Comparison of ENCODE assay signal across 1 cellular context in the genomic region with DNA sequence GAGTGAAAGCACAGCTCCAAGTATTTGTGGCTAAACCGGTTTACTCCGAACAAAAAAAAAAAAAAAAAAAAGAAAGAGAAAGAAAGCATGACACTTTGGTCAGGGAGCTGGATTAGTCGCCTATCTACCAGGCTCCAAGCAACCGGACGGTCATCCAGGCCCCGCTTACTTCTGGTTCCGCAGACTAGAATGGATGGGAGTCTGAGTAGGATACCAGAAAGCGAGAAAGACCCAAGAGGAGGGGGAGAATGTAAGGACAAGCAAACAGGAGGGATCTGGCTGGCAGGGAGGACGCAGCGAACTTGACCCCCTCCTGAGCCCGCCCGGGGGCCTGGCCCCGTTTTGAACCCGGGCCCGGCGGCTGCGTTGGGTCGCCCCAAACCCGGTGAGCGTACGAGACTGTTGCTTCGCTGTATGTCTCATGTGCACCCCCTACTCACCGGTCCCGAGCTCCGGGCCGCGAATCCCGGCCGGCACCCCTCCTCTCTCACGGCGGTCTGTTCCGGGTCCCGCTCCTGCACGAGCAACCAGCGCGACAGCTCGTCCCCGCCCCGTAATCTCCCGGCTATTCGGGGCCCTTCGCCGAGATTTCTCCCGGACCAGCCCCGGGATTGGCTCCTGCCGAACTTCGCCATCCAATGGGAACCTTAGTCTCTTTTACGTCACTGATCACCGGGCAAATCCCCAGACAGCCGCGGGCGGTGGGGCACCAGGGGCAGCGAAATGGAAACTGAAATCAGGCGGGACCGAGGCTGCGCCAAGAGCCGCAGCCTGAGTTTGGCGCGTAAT.
TF ChIP-seq lines count a peak whose summit lies in the region.

Gene TRIM26 (minus strand): TSS at position 542 of the 789 bp plus-strand sequence. CDS start 14,303 bp downstream, outside the sequence.

TF ChIP-seq in HepG2, 621 proteins besides CTCF, POLR2A, EP300 and RAD21 (continued from another document and continues in another):
- TF ChIP-seq, protein P1, sequence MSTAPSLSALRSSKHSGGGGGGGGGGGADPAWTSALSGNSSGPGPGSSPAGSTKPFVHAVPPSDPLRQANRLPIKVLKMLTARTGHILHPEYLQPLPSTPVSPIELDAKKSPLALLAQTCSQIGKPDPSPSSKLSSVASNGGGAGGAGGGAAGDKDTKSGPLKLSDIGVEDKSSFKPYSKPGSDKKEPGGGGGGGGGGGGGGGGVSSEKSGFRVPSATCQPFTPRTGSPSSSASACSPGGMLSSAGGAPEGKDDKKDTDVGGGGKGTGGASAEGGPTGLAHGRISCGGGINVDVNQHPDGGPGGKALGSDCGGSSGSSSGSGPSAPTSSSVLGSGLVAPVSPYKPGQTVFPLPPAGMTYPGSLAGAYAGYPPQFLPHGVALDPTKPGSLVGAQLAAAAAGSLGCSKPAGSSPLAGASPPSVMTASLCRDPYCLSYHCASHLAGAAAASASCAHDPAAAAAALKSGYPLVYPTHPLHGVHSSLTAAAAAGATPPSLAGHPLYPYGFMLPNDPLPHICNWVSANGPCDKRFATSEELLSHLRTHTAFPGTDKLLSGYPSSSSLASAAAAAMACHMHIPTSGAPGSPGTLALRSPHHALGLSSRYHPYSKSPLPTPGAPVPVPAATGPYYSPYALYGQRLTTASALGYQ (CRISPR knock-in tag; IDR thresholded peaks at IDR 0.05): peak; percentile 62
- peak; percentile 85 for TF ChIP-seq TAF15 (IDR thresholded peaks at IDR 0.05; ENCODE audit: low read depth, low read length, poor library complexity, severe bottlenecking)
- TF ChIP-seq ZNF749 (CRISPR knock-in tag; IDR thresholded peaks at IDR 0.05; ENCODE audit: borderline replicate concordance): 0 out of 2 replicates have a peak, but pooled peaks have one; percentile 53
- TF ChIP-seq ZNF841 (CRISPR knock-in tag; IDR thresholded peaks at IDR 0.05; ENCODE audit: borderline replicate concordance): no peak
- TF ChIP-seq, protein P2, sequence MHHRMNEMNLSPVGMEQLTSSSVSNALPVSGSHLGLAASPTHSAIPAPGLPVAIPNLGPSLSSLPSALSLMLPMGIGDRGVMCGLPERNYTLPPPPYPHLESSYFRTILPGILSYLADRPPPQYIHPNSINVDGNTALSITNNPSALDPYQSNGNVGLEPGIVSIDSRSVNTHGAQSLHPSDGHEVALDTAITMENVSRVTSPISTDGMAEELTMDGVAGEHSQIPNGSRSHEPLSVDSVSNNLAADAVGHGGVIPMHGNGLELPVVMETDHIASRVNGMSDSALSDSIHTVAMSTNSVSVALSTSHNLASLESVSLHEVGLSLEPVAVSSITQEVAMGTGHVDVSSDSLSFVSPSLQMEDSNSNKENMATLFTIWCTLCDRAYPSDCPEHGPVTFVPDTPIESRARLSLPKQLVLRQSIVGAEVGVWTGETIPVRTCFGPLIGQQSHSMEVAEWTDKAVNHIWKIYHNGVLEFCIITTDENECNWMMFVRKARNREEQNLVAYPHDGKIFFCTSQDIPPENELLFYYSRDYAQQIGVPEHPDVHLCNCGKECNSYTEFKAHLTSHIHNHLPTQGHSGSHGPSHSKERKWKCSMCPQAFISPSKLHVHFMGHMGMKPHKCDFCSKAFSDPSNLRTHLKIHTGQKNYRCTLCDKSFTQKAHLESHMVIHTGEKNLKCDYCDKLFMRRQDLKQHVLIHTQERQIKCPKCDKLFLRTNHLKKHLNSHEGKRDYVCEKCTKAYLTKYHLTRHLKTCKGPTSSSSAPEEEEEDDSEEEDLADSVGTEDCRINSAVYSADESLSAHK (CRISPR knock-in tag; IDR thresholded peaks at IDR 0.05; ENCODE audit: borderline replicate concordance): no peak
- TF ChIP-seq IKZF4 (CRISPR knock-in tag; IDR thresholded peaks at IDR 0.05; ENCODE audit: borderline replicate concordance, low read depth, not compliant biosample characterization): no peak
- no peak for TF ChIP-seq ZNF788 (CRISPR knock-in tag; IDR thresholded peaks at IDR 0.05; ENCODE audit: borderline replicate concordance)
- peak; percentile 44 for TF ChIP-seq ZMAT3 (CRISPR knock-in tag; conservative IDR thresholded peaks at IDR 0.05)
- TF ChIP-seq ZNF605 (CRISPR knock-in tag; IDR thresholded peaks at IDR 0.05): peak; percentile 85; the same call in 1 of the 2 replicates
- no peak for TF ChIP-seq MTF2 (CRISPR knock-in tag; IDR thresholded peaks at IDR 0.05; ENCODE audit: borderline replicate concordance)
- no peak for TF ChIP-seq ZNF143 (CRISPR knock-in tag; IDR thresholded peaks at IDR 0.05)
- TF ChIP-seq, protein P3, sequence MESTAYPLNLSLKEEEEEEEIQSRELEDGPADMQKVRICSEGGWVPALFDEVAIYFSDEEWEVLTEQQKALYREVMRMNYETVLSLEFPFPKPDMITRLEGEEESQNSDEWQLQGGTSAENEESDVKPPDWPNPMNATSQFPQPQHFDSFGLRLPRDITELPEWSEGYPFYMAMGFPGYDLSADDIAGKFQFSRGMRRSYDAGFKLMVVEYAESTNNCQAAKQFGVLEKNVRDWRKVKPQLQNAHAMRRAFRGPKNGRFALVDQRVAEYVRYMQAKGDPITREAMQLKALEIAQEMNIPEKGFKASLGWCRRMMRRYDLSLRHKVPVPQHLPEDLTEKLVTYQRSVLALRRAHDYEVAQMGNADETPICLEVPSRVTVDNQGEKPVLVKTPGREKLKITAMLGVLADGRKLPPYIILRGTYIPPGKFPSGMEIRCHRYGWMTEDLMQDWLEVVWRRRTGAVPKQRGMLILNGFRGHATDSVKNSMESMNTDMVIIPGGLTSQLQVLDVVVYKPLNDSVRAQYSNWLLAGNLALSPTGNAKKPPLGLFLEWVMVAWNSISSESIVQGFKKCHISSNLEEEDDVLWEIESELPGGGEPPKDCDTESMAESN (CRISPR knock-in tag; conservative IDR thresholded peaks at IDR 0.05): 0 out of 2 replicates have a peak, but pooled peaks have one; percentile 69
- 0 out of 2 replicates have a peak, but pooled peaks have one; percentile 40 for TF ChIP-seq MED13 (CRISPR knock-in tag; IDR thresholded peaks at IDR 0.05)
- no peak for TF ChIP-seq NFIB (CRISPR knock-in tag; IDR thresholded peaks at IDR 0.05; ENCODE audit: borderline replicate concordance)
- TF ChIP-seq ZNF431 (CRISPR knock-in tag; IDR thresholded peaks at IDR 0.05; ENCODE audit: borderline replicate concordance, low read depth): no peak
- no peak for TF ChIP-seq CENPX (CRISPR knock-in tag; IDR thresholded peaks at IDR 0.05)
- TF ChIP-seq ZBTB1 (CRISPR knock-in tag; IDR thresholded peaks at IDR 0.05; ENCODE audit: borderline replicate concordance): 0 out of 2 replicates have a peak, but pooled peaks have one; percentile 68
- peak; percentile 65 for TF ChIP-seq SKI (IDR thresholded peaks at IDR 0.05; ENCODE audit: partially characterized antibody)
- TF ChIP-seq ZGPAT (CRISPR knock-in tag; IDR thresholded peaks at IDR 0.05): no peak; the same call in none of the 2 replicates
- TF ChIP-seq PHB2 (IDR thresholded peaks at IDR 0.05; ENCODE audit: partially characterized antibody): no peak
- TF ChIP-seq, protein P4, sequence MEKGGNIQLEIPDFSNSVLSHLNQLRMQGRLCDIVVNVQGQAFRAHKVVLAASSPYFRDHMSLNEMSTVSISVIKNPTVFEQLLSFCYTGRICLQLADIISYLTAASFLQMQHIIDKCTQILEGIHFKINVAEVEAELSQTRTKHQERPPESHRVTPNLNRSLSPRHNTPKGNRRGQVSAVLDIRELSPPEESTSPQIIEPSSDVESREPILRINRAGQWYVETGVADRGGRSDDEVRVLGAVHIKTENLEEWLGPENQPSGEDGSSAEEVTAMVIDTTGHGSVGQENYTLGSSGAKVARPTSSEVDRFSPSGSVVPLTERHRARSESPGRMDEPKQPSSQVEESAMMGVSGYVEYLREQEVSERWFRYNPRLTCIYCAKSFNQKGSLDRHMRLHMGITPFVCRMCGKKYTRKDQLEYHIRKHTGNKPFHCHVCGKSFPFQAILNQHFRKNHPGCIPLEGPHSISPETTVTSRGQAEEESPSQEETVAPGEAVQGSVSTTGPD (CRISPR knock-in tag; IDR thresholded peaks at IDR 0.05): no peak; the same call in 1 of the 2 replicates
- TF ChIP-seq ZNF776 (CRISPR knock-in tag; IDR thresholded peaks at IDR 0.05): peak; percentile 78; the same call in 1 of the 2 replicates
- peak; percentile 88; the same call in 1 of the 2 replicates for TF ChIP-seq TP53 (CRISPR knock-in tag; conservative IDR thresholded peaks at IDR 0.05)
- no peak for TF ChIP-seq FOXP1 (IDR thresholded peaks at IDR 0.05)
- no peak for TF ChIP-seq FOXP1 (CRISPR knock-in tag; IDR thresholded peaks at IDR 0.05)
- TF ChIP-seq TRAFD1 (CRISPR knock-in tag; IDR thresholded peaks at IDR 0.05; ENCODE audit: borderline replicate concordance): no peak
- TF ChIP-seq NFATC3 (CRISPR knock-in tag; IDR thresholded peaks at IDR 0.05): no peak
- 0 out of 2 replicates have a peak, but pooled peaks have one; percentile 13 for TF ChIP-seq GTF2F1 (IDR thresholded peaks at IDR 0.05; ENCODE audit: low read length)
- no peak; the same call in 1 of the 2 replicates for TF ChIP-seq ZNF569 (CRISPR knock-in tag; IDR thresholded peaks at IDR 0.05; ENCODE audit: borderline replicate concordance)
- TF ChIP-seq MZF1 (CRISPR knock-in tag; IDR thresholded peaks at IDR 0.05; ENCODE audit: borderline replicate concordance): no peak
- no peak for TF ChIP-seq ZNF543 (CRISPR knock-in tag; IDR thresholded peaks at IDR 0.05)
- TF ChIP-seq NFAT5 (CRISPR knock-in tag; IDR thresholded peaks at IDR 0.05): no peak
- TF ChIP-seq IRF2 (CRISPR knock-in tag; IDR thresholded peaks at IDR 0.05): peak; percentile 88
- no peak for TF ChIP-seq HOXA9 (CRISPR knock-in tag; IDR thresholded peaks at IDR 0.05; ENCODE audit: borderline replicate concordance)
- TF ChIP-seq SALL2 (CRISPR knock-in tag; IDR thresholded peaks at IDR 0.05): no peak; the same call in 1 of the 2 replicates
- TF ChIP-seq RNF2 (conservative IDR thresholded peaks at IDR 0.05; ENCODE audit: low read depth): no peak
- TF ChIP-seq ZNF124 (CRISPR knock-in tag; IDR thresholded peaks at IDR 0.05): peak; percentile 52; the same call in 1 of the 2 replicates
- peak; percentile 12 for TF ChIP-seq PHF5A (CRISPR knock-in tag; IDR thresholded peaks at IDR 0.05; ENCODE audit: low read depth, unreplicated experiment)
- TF ChIP-seq ZNF678 (CRISPR knock-in tag; IDR thresholded peaks at IDR 0.05): no peak; the same call in 1 of the 2 replicates
- TF ChIP-seq NFRKB (IDR thresholded peaks at IDR 0.05): no peak
- 0 out of 2 replicates have a peak, but pooled peaks have one; percentile 46 for TF ChIP-seq TMF1 (CRISPR knock-in tag; IDR thresholded peaks at IDR 0.05; ENCODE audit: low read depth)
- TF ChIP-seq RFX5 (IDR thresholded peaks at IDR 0.05; ENCODE audit: low read depth, low read length): peak; percentile 100
- no peak; the same call in 1 of the 2 replicates for TF ChIP-seq ERF (CRISPR knock-in tag; IDR thresholded peaks at IDR 0.05)
- no peak for TF ChIP-seq ZFYVE20 (CRISPR knock-in tag; IDR thresholded peaks at IDR 0.05; ENCODE audit: borderline replicate concordance, low read depth)
- no peak for TF ChIP-seq ZFP36L2 (CRISPR knock-in tag; IDR thresholded peaks at IDR 0.05)
- no peak for TF ChIP-seq BRD4 (CRISPR knock-in tag; IDR thresholded peaks at IDR 0.05)
- TF ChIP-seq POLR2G (IDR thresholded peaks at IDR 0.05; ENCODE audit: low read depth, low read length): peak; percentile 95
- no peak; the same call in 1 of the 2 replicates for TF ChIP-seq ZNF724P (CRISPR knock-in tag; IDR thresholded peaks at IDR 0.05; ENCODE audit: borderline replicate concordance)
